ENCODE assay signal across 8 cellular contexts in genomic region chr3:149969945-149970715, GRCh38. TPM values are rescaled to one million over a fixed set of nuclear protein-coding genes. Genes with fewer than 3 reads are reported as not detected.
DNase-seq lines count a peak whose midpoint lies in the region; ATAC-seq and TF ChIP-seq lines count a peak whose summit lies in the region.

No MANE protein-coding gene starts in this region.

- H3K27me3 Mint-ChIP-seq in activated T-helper 1 cell treated with anti-CD3 and anti-CD28 coated beads, Interleukin-12 subunit alpha, Interleukin-12 subunit beta, Interleukin-2, Interleukin-4 antibody, amounts not matched to agents 30 ng/mL and 10 ng/mL and 1 ng/mL, durations not matched to agents 14 hours and 24 hours and 36 hours (ENCODE audit: insufficient read depth): peaks cover 54% of the 10 kb centered on the region

- H3K27ac Mint-ChIP-seq in activated T-helper 1 cell treated with anti-CD3 and anti-CD28 coated beads, Interleukin-12 subunit alpha, Interleukin-12 subunit beta, Interleukin-2, Interleukin-4 antibody, amounts not matched to agents 30 ng/mL and 10 ng/mL and 1 ng/mL, durations not matched to agents 14 hours and 24 hours and 36 hours: no peak overlapping the region

- H3K36me3 Mint-ChIP-seq in activated T-helper 1 cell treated with anti-CD3 and anti-CD28 coated beads, Interleukin-12 subunit alpha, Interleukin-12 subunit beta, Interleukin-2, Interleukin-4 antibody, amounts not matched to agents 30 ng/mL and 10 ng/mL and 1 ng/mL, durations not matched to agents 14 hours and 24 hours and 36 hours (ENCODE audit: low read depth): no peaks in the 10 kb centered on the region

- peak overlapping the region; percentile 73 for H3K4me2 ChIP-seq in OCI-LY1 (ENCODE audit: low read length)

- peak overlapping the region; percentile 80 for H3K4me3 Mint-ChIP-seq in activated T-helper 1 cell treated with anti-CD3 and anti-CD28 coated beads, Interleukin-12 subunit alpha, Interleukin-12 subunit beta, Interleukin-2, Interleukin-4 antibody, amounts not matched to agents 30 ng/mL and 10 ng/mL and 1 ng/mL, durations not matched to agents 14 hours and 24 hours and 36 hours

- peak; percentile 55 for ATAC-seq in GM19463 (IDR thresholded peaks at IDR 0.05; ENCODE audit: unreplicated experiment)
- peak; percentile 36 for ATAC-seq in HG03575 (IDR thresholded peaks at IDR 0.05; ENCODE audit: extremely low read depth, insufficient number of reproducible peaks, low FRiP score, unreplicated experiment)

- H3K27me3 ChIP-seq in OCI-LY1 (ENCODE audit: insufficient read depth, low read length): no peaks in the 10 kb centered on the region

- peaks cover 12% of the 10 kb centered on the region for H3K4me1 Mint-ChIP-seq in activated T-helper 1 cell treated with anti-CD3 and anti-CD28 coated beads, Interleukin-12 subunit alpha, Interleukin-12 subunit beta, Interleukin-2, Interleukin-4 antibody, amounts not matched to agents 30 ng/mL and 10 ng/mL and 1 ng/mL, durations not matched to agents 14 hours and 24 hours and 36 hours (ENCODE audit: low read depth)

- H3K27ac ChIP-seq in OCI-LY1 (ENCODE audit: low read depth, low read length, poor library complexity, severe bottlenecking): no peak overlapping the region

- H4K20me1 ChIP-seq in OCI-LY1 (ENCODE audit: insufficient read depth, low read length): no peaks in the 10 kb centered on the region

- peak; percentile 62 for DNase-seq in CD1c-positive myeloid dendritic cell (ENCODE audit: extremely low spot score)
- peak; percentile 56 for DNase-seq in activated T-helper 1 cell treated with anti-CD3 and anti-CD28 coated beads, Interleukin-12 subunit alpha, Interleukin-12 subunit beta, Interleukin-2, Interleukin-4 antibody, amounts not matched to agents 30 ng/mL and 10 ng/mL and 1 ng/mL, durations not matched to agents 14 hours and 24 hours and 36 hours (ENCODE audit: low spot score)
- DNase-seq in fibroblast of gingiva (ENCODE audit: low read depth): peak; percentile 82
- peak; percentile 63 for DNase-seq in myocyte (ENCODE audit: low read depth)
- peak; percentile 33 for DNase-seq in stimulated activated CD8-positive, alpha-beta memory T cell treated with anti-CD3 and anti-CD28 coated beads, Interleukin-7, amount 100 ng/mL, for 24 hours (ENCODE audit: low read depth)

- H3K4me3 ChIP-seq in OCI-LY1 (ENCODE audit: low read depth, low read length, poor library complexity, severe bottlenecking): peak overlapping the region; percentile 91

- peaks cover 11% of the 10 kb centered on the region; the same call in 1 of the 2 replicates for H3K36me3 ChIP-seq in OCI-LY1 (ENCODE audit: insufficient read depth, low read length)

- no peaks in the 10 kb centered on the region for H3K79me2 ChIP-seq in OCI-LY1 (ENCODE audit: insufficient read depth, low read length)

- peaks cover 32% of the 10 kb centered on the region for H3K4me1 ChIP-seq in OCI-LY1 (ENCODE audit: insufficient read depth, low read length, severe bottlenecking)

- intact Hi-C loops in activated T-helper 1 cell treated with anti-CD3 and anti-CD28 coated beads, Interleukin-12 subunit alpha, Interleukin-12 subunit beta, Interleukin-2, Interleukin-4 antibody, amounts not matched to agents 30 ng/mL and 10 ng/mL and 1 ng/mL, durations not matched to agents 14 hours and 24 hours and 36 hours (cut with micrococcal nuclease): loop anchor here (2.0 to 5.0 kb wide), 3 partner anchors 157 to 1117 kb away; partner anchors contain the start of genes MED12L, RNF13 and TSC22D2

- H3K9me2 ChIP-seq in OCI-LY1 (ENCODE audit: low read depth, low read length): no peaks in the 10 kb centered on the region

- H3K9me3 Mint-ChIP-seq in activated T-helper 1 cell treated with anti-CD3 and anti-CD28 coated beads, Interleukin-12 subunit alpha, Interleukin-12 subunit beta, Interleukin-2, Interleukin-4 antibody, amounts not matched to agents 30 ng/mL and 10 ng/mL and 1 ng/mL, durations not matched to agents 14 hours and 24 hours and 36 hours: no peaks in the 10 kb centered on the region

- peak overlapping the region; percentile 85 for H3K9ac ChIP-seq in OCI-LY1 (ENCODE audit: low read length)

- no peak overlapping the region; the same call in 1 of the 2 replicates for H2AFZ ChIP-seq in OCI-LY1 (ENCODE audit: low read length)

- no peaks in the 10 kb centered on the region for H3K9me3 ChIP-seq in OCI-LY1 (ENCODE audit: low read length)

- TF ChIP-seq CTCF in OCI-LY1 (IDR thresholded peaks at IDR 0.05; ENCODE audit: low read length): no peak

- H3F3A ChIP-seq in OCI-LY1 (ENCODE audit: insufficient read depth, low read length): no peaks in the 10 kb centered on the region

RNA-seq across cellular contexts. Expression of gene PFN2, which starts 0.6 kb away (rescaled TPM):
- 0.42 and 0.47 TPM in 2 replicates for total RNA-seq in activated T-helper 1 cell treated with anti-CD3 and anti-CD28 coated beads, Interleukin-12 subunit alpha, Interleukin-12 subunit beta, Interleukin-2, Interleukin-4 antibody, amounts not matched to agents 30 ng/mL and 10 ng/mL and 1 ng/mL, durations not matched to agents 14 hours and 24 hours and 36 hours
- 260 and 354 TPM in 2 replicates for total RNA-seq in myocyte
- polyA plus RNA-seq in myocyte (2012): 262 TPM

Comparison
In these comparisons a context has a peak if more than half of its experiments do, and no peak if none do; other contexts are left out.
1. RNA of gene PFN2, which starts 0.6 kb away (total RNA-seq): 260 to 354 TPM in myocyte; 0.42 to 0.47 TPM in activated T-helper 1 cell treated with anti-CD3 and anti-CD28 coated beads, Interleukin-12 subunit alpha, Interleukin-12 subunit beta, Interleukin-2, Interleukin-4 antibody, amounts not matched to agents 30 ng/mL and 10 ng/mL and 1 ng/mL, durations not matched to agents 14 hours and 24 hours and 36 hours; every median in the first group is over 100 times any median in the second.
2. Peak in every context shown above with its lines, with median percentiles within 50 percentile points of each other: DNase-seq.